Comparison of ENCODE assay signal across 15 cellular contexts in the genomic region with DNA sequence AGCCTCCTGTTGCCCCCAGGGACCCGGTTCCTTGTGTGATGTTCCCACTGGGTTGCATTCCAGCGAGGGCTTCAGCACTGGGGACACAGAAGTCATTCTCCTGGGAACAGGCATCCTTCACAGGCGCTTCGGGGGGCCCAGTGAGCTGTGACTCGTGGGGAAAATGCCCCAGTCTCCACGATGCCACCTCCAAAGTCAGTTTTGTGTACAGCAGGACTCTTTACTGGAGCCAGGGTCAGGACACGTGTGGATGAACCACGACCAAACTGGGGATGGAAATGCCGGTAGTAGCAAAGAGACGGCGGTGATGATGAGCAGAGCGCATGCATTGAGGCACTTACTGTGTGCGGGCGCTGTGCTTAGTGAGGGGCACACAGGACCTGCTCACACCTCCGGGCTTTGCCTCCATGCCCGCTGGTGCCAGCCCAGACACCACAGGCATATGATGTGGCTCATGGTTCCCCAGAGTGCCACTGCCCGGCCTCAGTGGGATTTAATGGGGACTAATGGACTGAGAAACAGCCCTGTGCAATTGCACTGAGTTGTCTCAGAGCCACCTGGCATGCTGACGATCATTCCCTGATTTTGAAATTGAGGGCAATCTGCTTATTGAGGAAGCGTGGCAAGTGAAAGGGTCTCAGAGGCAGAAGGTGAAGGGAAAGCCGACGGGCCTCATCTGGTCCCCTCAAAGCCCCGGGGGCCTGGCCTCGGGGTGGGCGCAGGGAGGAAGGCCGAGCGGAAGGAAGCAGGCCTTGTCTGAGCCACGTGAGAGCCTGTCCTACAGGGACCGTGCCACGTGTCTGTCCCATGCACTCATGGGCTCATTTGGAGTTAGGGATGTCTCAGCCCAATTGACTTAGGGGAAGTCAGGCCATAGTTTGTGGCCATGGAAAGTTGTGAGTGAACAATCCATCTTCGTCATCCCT.
"Had no signal": no experiment of that assay in that cellular context is flagged by ENCODE, and none has a peak within 500 bp of the region (broad histone marks: within the 10 kb centered on the region; RNA-seq: fewer than 3 reads in every experiment).

No MANE protein-coding gene starts in this region.

- H3K27ac ChIP-seq: epithelial cell of prostate, right lobe of liver, testis had no signal

- H3K27me3 ChIP-seq: right lobe of liver, testis had no signal

- ATAC-seq: effector memory CD8-positive, alpha-beta T cell; gastrocnemius medialis; left ventricle myocardium superior; right lobe of liver had no signal

- H3K27me3 Mint-ChIP-seq: brain; dendritic cell treated with granulocyte-macrophage colony-stimulating factor and Interleukin-4, amounts not matched to agents 40 ng/mL and 50 ng/mL, for 4 days; effector memory CD8-positive, alpha-beta T cell had no signal

- H3K9me3 ChIP-seq: gastrocnemius medialis, heart right ventricle, right lobe of liver, testis had no signal

- H3K27ac Mint-ChIP-seq: dendritic cell treated with granulocyte-macrophage colony-stimulating factor and Interleukin-4, amounts not matched to agents 40 ng/mL and 50 ng/mL, for 4 days; effector memory CD8-positive, alpha-beta T cell had no signal

- H3K4me3 Mint-ChIP-seq: brain; dendritic cell treated with granulocyte-macrophage colony-stimulating factor and Interleukin-4, amounts not matched to agents 40 ng/mL and 50 ng/mL, for 4 days; effector memory CD8-positive, alpha-beta T cell had no signal

- H3K4me3 ChIP-seq: gastrocnemius medialis, heart right ventricle, right lobe of liver, testis had no signal

- H3K9me3 Mint-ChIP-seq: brain; dendritic cell treated with granulocyte-macrophage colony-stimulating factor and Interleukin-4, amounts not matched to agents 40 ng/mL and 50 ng/mL, for 4 days; effector memory CD8-positive, alpha-beta T cell had no signal

- DNase-seq: activated CD4-positive, alpha-beta T cell treated with anti-CD3 and anti-CD28 coated beads for 1 hour; activated naive CD4-positive, alpha-beta T cell treated with anti-CD3 and anti-CD28 coated beads, Interleukin-2, amount 50 U/mL, for 16 hours; cerebellar nuclear complex; effector memory CD8-positive, alpha-beta T cell; gastrocnemius medialis; heart right ventricle; left ventricle myocardium superior; stimulated activated CD4-positive, alpha-beta T cell treated with anti-CD3 and anti-CD28 coated beads, Interleukin-2, amount 100 ng/mL, for 24 hours; stimulated activated naive CD4-positive, alpha-beta T cell; T-helper 2 cell; testis had no signal

- H3K4me1 ChIP-seq: gastrocnemius medialis had no signal

- H3K36me3 ChIP-seq: gastrocnemius medialis, heart right ventricle, right lobe of liver had no signal
